ENCODE assay signal across 12 cellular contexts in genomic region chr11:23078289-23078971, GRCh38.
DNase-seq lines count a peak whose midpoint lies in the region; ATAC-seq lines count a peak whose summit lies in the region.
"Had no signal": no experiment of that assay in that cellular context is flagged by ENCODE, and none has a peak within 500 bp of the region (broad histone marks: within the 10 kb centered on the region; RNA-seq: fewer than 3 reads in every experiment).

No MANE protein-coding gene starts in this region.

- H3K4me3 Mint-ChIP-seq in naive thymus-derived CD4-positive, alpha-beta T cell, result no peak overlapping the region

- H3K27me3 ChIP-seq in naive thymus-derived CD4-positive, alpha-beta T cell (ENCODE audit: control insufficient read depth in 2 of 2, insufficient read depth in 2 of 2, low read length in 2 of 2), result no peaks in the 10 kb centered on the region

- peak; percentile 53 for DNase-seq in HS-5 (ENCODE audit: low read depth)
- peak; percentile 69 for DNase-seq in iris pigment epithelial cell (ENCODE audit: low read depth)
- no peak for DNase-seq in GM19240 (ENCODE audit: insufficient read length, low spot score)
- no peak for DNase-seq in naive thymus-derived CD4-positive, alpha-beta T cell
- DNase-seq in activated gamma-delta T cell (lab: John Stamatoyannopoulos, UW), result no peak
- DNase-seq in NCI-H1417 treated with DMSO at 0.1 percent for 48 hours (lab: John Stamatoyannopoulos, UW), result no peak
- DNase-seq: NCI-H146; stimulated activated CD4-positive, alpha-beta T cell treated with anti-CD3 and anti-CD28 coated beads, Interleukin-2, amount 100 ng/mL, for 48 hours; WERI-Rb-1 had no signal

- no peaks in the 10 kb centered on the region for H3K27me3 Mint-ChIP-seq in naive thymus-derived CD4-positive, alpha-beta T cell

- H3K36me3 Mint-ChIP-seq in naive thymus-derived CD4-positive, alpha-beta T cell, result no peaks in the 10 kb centered on the region

- peaks cover 0 to 4% (median 0%) of the 10 kb centered on the region in 11 donors for H3K9me3 Mint-ChIP-seq in naive thymus-derived CD4-positive, alpha-beta T cell

- intact Hi-C loops in naive thymus-derived CD4-positive, alpha-beta T cell (cut with micrococcal nuclease), result no loop called here

- H3K4me1 ChIP-seq in naive thymus-derived CD4-positive, alpha-beta T cell (ENCODE audit: control insufficient read depth in 2 of 2, insufficient read depth in 2 of 2, low read length in 2 of 2), result no peaks in the 10 kb centered on the region

- no peaks in the 10 kb centered on the region for H3K9me3 ChIP-seq in naive thymus-derived CD4-positive, alpha-beta T cell (ENCODE audit: control insufficient read depth in 2 of 3, low read length in 3 of 3)

- no peak overlapping the region for H3K4me3 ChIP-seq in naive thymus-derived CD4-positive, alpha-beta T cell (ENCODE audit: low read length)
- H3K4me3 ChIP-seq: lung had no signal

- H3K27ac ChIP-seq in naive thymus-derived CD4-positive, alpha-beta T cell (ENCODE audit: low read depth, low read length), result no peak overlapping the region
- H3K27ac ChIP-seq: WERI-Rb-1 had no signal

- no peaks in the 10 kb centered on the region for H3K4me1 Mint-ChIP-seq in naive thymus-derived CD4-positive, alpha-beta T cell

- no peaks in the 10 kb centered on the region for H3K36me3 ChIP-seq in naive thymus-derived CD4-positive, alpha-beta T cell (ENCODE audit: control insufficient read depth in 2 of 3, insufficient read depth in 3 of 3, low read length in 3 of 3)
- H3K36me3 ChIP-seq: WERI-Rb-1 had no signal

- POLR2A ChIA-PET in naive thymus-derived CD4-positive, alpha-beta T cell (lab: Charles Lee), result no interaction called here

- CTCF ChIA-PET in naive thymus-derived CD4-positive, alpha-beta T cell (lab: Charles Lee), result no interaction called here

- ATAC-seq in GM18907 (IDR thresholded peaks at IDR 0.05; ENCODE audit: unreplicated experiment) (peak; percentile 89), HG02623 (IDR thresholded peaks at IDR 0.05; ENCODE audit: unreplicated experiment) (peak; percentile 76)
- no peak for ATAC-seq in naive thymus-derived CD4-positive, alpha-beta T cell

- H3K27ac Mint-ChIP-seq in naive thymus-derived CD4-positive, alpha-beta T cell, result no peak overlapping the region

Comparison
In these comparisons a context has a peak if more than half of its experiments do, and no peak if none do; other contexts are left out.
1. DNase-seq: peak in HS-5 (single experiment) and iris pigment epithelial cell (single experiment); none in GM19240 (single experiment), naive thymus-derived CD4-positive, alpha-beta T cell (0 of 9), activated gamma-delta T cell (single experiment) and NCI-H1417 treated with DMSO at 0.1 percent for 48 hours (single experiment).